8 cellular contexts compared by ENCODE assay signal in genomic region chr20:39222102-39222501, GRCh38.
"Had no signal": no experiment of that assay in that cellular context is flagged by ENCODE, and none has a peak within 500 bp of the region (broad histone marks: within the 10 kb centered on the region; RNA-seq: fewer than 3 reads in every experiment).

No MANE protein-coding gene starts in this region.

- FAIRE-seq: H54, K562 had no signal

- H3K27ac Mint-ChIP-seq: H9 had no signal

- H3K4me3 Mint-ChIP-seq: H9 had no signal

- H3K27ac ChIP-seq: HL-60 had no signal

- ATAC-seq: K562 had no signal

- H3K9me3 Mint-ChIP-seq: H9 had no signal

- H3K4me3 ChIP-seq: K562 had no signal

- DNase-seq: GOT3, H9, HCEC 1CT, IMR-90, KG1 had no signal
